1 cellular context compared by ENCODE assay signal in the genomic region with DNA sequence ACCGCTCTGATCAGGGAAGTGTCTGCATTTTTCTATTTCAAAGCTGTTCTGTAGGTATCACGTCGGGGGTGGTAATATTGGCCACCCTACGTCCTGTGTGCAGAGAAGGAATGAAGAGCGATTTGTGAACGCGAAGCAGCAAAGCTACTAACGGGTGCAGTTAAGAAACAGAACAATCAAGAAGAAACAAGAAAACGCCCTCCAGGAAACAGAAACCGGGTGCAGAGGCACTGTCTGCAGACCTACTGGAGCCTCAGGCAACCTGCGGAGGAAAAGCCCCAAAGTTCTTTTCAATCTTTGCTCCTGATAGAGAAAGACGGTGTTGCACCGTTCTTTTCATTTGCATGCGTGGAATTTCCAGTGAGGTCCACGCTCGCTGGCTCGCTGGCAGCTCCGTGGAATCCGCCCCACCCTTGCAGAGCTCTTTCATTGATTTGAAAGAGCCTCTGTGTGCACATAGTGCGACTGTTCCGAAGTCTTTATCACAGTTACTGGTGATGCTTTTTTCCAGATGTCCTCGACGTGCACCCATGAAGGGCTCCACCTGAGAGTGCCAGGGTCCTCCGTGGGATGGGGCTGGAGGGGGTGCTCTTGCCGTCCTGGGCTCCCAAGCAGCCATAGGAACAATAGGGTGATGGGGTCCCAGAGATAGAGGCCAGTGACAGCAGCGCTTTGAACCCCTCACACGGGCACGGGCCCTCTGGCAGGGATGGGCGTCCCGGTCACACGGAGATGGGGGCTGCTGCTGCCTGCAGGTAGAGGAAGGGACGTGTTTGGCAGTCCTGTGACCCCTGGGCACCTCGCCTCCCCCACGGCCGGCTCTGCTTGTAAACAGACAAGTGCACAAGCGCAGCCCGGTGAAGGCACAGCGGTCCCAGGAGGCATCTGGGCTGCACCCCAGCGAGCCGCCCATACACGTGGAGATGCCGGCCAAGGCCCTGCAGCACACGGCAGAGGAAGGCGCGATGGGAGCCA.
TF ChIP-seq lines count a peak whose summit lies in the region.

No MANE protein-coding gene starts in this region.

TF ChIP-seq in HepG2, 621 proteins besides CTCF, POLR2A, EP300 and RAD21:
- TF ChIP-seq, protein P1, sequence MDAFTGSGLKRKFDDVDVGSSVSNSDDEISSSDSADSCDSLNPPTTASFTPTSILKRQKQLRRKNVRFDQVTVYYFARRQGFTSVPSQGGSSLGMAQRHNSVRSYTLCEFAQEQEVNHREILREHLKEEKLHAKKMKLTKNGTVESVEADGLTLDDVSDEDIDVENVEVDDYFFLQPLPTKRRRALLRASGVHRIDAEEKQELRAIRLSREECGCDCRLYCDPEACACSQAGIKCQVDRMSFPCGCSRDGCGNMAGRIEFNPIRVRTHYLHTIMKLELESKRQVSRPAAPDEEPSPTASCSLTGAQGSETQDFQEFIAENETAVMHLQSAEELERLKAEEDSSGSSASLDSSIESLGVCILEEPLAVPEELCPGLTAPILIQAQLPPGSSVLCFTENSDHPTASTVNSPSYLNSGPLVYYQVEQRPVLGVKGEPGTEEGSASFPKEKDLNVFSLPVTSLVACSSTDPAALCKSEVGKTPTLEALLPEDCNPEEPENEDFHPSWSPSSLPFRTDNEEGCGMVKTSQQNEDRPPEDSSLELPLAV (CRISPR knock-in tag; conservative IDR thresholded peaks at IDR 0.05; ENCODE audit: low read depth), result no peak
- no peak for TF ChIP-seq MEF2D (CRISPR knock-in tag; IDR thresholded peaks at IDR 0.05)
- no peak for TF ChIP-seq ZNF430 (CRISPR knock-in tag; IDR thresholded peaks at IDR 0.05)
- TF ChIP-seq FOXO1 (CRISPR knock-in tag; IDR thresholded peaks at IDR 0.05), result no peak
- TF ChIP-seq, protein P2, sequence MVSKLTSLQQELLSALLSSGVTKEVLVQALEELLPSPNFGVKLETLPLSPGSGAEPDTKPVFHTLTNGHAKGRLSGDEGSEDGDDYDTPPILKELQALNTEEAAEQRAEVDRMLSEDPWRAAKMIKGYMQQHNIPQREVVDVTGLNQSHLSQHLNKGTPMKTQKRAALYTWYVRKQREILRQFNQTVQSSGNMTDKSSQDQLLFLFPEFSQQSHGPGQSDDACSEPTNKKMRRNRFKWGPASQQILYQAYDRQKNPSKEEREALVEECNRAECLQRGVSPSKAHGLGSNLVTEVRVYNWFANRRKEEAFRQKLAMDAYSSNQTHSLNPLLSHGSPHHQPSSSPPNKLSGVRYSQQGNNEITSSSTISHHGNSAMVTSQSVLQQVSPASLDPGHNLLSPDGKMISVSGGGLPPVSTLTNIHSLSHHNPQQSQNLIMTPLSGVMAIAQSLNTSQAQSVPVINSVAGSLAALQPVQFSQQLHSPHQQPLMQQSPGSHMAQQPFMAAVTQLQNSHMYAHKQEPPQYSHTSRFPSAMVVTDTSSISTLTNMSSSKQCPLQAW (CRISPR knock-in tag; IDR thresholded peaks at IDR 0.05), result 0 out of 2 replicates have a peak, but pooled peaks have one; percentile 21
